26 cellular contexts compared by ENCODE assay signal in the genomic region with DNA sequence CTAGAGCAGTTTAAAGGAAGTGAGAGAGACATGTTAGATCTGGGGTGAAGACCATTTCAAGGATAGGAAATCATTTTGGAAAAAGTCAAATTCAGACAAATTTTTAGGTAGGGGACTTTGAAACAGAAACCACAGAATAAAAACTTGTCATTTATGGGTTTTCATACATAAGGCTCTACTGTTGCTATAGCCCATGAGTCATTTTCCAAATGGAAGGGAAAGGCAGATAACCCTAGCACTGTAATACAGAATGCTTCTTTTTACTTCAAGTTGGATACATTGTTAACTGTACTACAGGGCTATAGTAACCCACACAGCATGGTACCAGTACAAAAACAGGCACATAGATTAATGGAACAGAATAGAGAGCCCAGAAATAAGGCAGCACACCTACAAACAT.
"Had no signal": no experiment of that assay in that cellular context is flagged by ENCODE, and none has a peak within 500 bp of the region (broad histone marks: within the 10 kb centered on the region; RNA-seq: fewer than 3 reads in every experiment).

No MANE protein-coding gene starts in this region.

- H3K36me3 ChIP-seq: adrenal gland, breast epithelium had no signal

- H3K4me3 Mint-ChIP-seq: activated B cell treated with CpG ODN at 0.5 μM for 24 hours; activated CD4-positive, alpha-beta memory T cell treated with anti-CD3 and anti-CD28 coated beads, Interleukin-2, amount 10 ng/mL, durations not matched to agents 7 days and 5 days; activated naive CD4-positive, alpha-beta T cell treated with anti-CD3 and anti-CD28 coated beads, Interleukin-2, amount 10 ng/mL, durations not matched to agents 7 days and 5 days; activated naive CD8-positive, alpha-beta T cell treated with anti-CD3 and anti-CD28 coated beads for 36 hours; activated T-cell treated with anti-CD3 and anti-CD28 coated beads, Interleukin-2, amount 50 U/mL, for 72 hours; T-cell had no signal

- ATAC-seq: activated T-cell treated with anti-CD3 and anti-CD28 coated beads, Interleukin-2, amount 50 U/mL, for 72 hours; PC-3; T-cell had no signal

- H3K36me3 Mint-ChIP-seq: activated naive CD4-positive, alpha-beta T cell treated with anti-CD3 and anti-CD28 coated beads, Interleukin-2, amount 10 ng/mL, durations not matched to agents 7 days and 5 days; activated naive CD8-positive, alpha-beta T cell treated with anti-CD3 and anti-CD28 coated beads for 36 hours; T-cell had no signal

- H3K4me3 ChIP-seq: adrenal gland, breast epithelium had no signal

- H3K4me1 Mint-ChIP-seq: activated CD4-positive, alpha-beta memory T cell treated with anti-CD3 and anti-CD28 coated beads, Interleukin-2, amount 10 ng/mL, durations not matched to agents 7 days and 5 days; activated naive CD4-positive, alpha-beta T cell treated with anti-CD3 and anti-CD28 coated beads, Interleukin-2, amount 10 ng/mL, durations not matched to agents 7 days and 5 days; T-cell had no signal

- H3K27ac ChIP-seq: adrenal gland, breast epithelium, KMS-11 had no signal

- DNase-seq: activated B cell treated with CpG ODN at 0.5 μM for 24 hours; activated CD4-positive, alpha-beta memory T cell treated with anti-CD3 and anti-CD28 coated beads, Interleukin-2, amount 10 ng/mL, durations not matched to agents 7 days and 5 days; activated CD4-positive, alpha-beta T cell treated with anti-CD3 and anti-CD28 coated beads for 1 hour; activated CD4-positive, alpha-beta T cell treated with anti-CD3 and anti-CD28 coated beads, Interleukin-2, amount 50 U/mL, for 1 hour; activated gamma-delta T cell treated with Interleukin-2 at 50 U/mL for 16 hours; activated naive CD4-positive, alpha-beta T cell treated with anti-CD3 and anti-CD28 coated beads, Interleukin-2, amount 10 ng/mL, durations not matched to agents 7 days and 5 days; activated naive CD8-positive, alpha-beta T cell treated with anti-CD3 and anti-CD28 coated beads for 36 hours; activated T-cell treated with anti-CD3 and anti-CD28 coated beads for 4 hours; activated T-cell treated with anti-CD3 and anti-CD28 coated beads, Interleukin-2, amount 50 U/mL, for 72 hours; adrenal gland; anterior cingulate cortex; central memory CD4-positive, alpha-beta T cell; MM.1S; NCI-H1105; NCI-H1436 treated with DMSO at 0.1 percent for 48 hours; NCI-H187; NCI-H2081; NCI-H446; PC-3; SHP77 treated with DMSO at 0.1 percent for 48 hours; T-cell; T-helper 2 cell; T1000 had no signal

- H3K27me3 ChIP-seq: adrenal gland, breast epithelium had no signal

- H3K27ac Mint-ChIP-seq: activated B cell treated with CpG ODN at 0.5 μM for 24 hours; activated CD4-positive, alpha-beta memory T cell treated with anti-CD3 and anti-CD28 coated beads, Interleukin-2, amount 10 ng/mL, durations not matched to agents 7 days and 5 days; activated naive CD4-positive, alpha-beta T cell treated with anti-CD3 and anti-CD28 coated beads, Interleukin-2, amount 10 ng/mL, durations not matched to agents 7 days and 5 days; activated naive CD8-positive, alpha-beta T cell treated with anti-CD3 and anti-CD28 coated beads for 36 hours; activated T-cell treated with anti-CD3 and anti-CD28 coated beads, Interleukin-2, amount 50 U/mL, for 72 hours; activated T-helper 2 cell treated with anti-CD3 and anti-CD28 coated beads, Interferon-gamma antibody, Interleukin-2, Interleukin-4, amounts not matched to agents 10 μg/mL and 5 μg/mL and 100 μg/mL, durations not matched to agents 14 hours and 24 hours and 36 hours; T-cell had no signal

- H3K27me3 Mint-ChIP-seq: activated CD4-positive, alpha-beta memory T cell treated with anti-CD3 and anti-CD28 coated beads, Interleukin-2, amount 10 ng/mL, durations not matched to agents 7 days and 5 days; activated naive CD4-positive, alpha-beta T cell treated with anti-CD3 and anti-CD28 coated beads, Interleukin-2, amount 10 ng/mL, durations not matched to agents 7 days and 5 days; activated naive CD8-positive, alpha-beta T cell treated with anti-CD3 and anti-CD28 coated beads for 36 hours; T-cell had no signal

- H3K9me3 Mint-ChIP-seq: activated B cell treated with CpG ODN at 0.5 μM for 24 hours; activated CD4-positive, alpha-beta memory T cell treated with anti-CD3 and anti-CD28 coated beads, Interleukin-2, amount 10 ng/mL, durations not matched to agents 7 days and 5 days; activated naive CD4-positive, alpha-beta T cell treated with anti-CD3 and anti-CD28 coated beads, Interleukin-2, amount 10 ng/mL, durations not matched to agents 7 days and 5 days; activated naive CD8-positive, alpha-beta T cell treated with anti-CD3 and anti-CD28 coated beads for 36 hours; activated T-cell treated with anti-CD3 and anti-CD28 coated beads, Interleukin-2, amount 50 U/mL, for 72 hours; activated T-helper 2 cell treated with anti-CD3 and anti-CD28 coated beads, Interferon-gamma antibody, Interleukin-2, Interleukin-4, amounts not matched to agents 10 μg/mL and 5 μg/mL and 100 μg/mL, durations not matched to agents 14 hours and 24 hours and 36 hours; T-cell had no signal
